In the genomic region with DNA sequence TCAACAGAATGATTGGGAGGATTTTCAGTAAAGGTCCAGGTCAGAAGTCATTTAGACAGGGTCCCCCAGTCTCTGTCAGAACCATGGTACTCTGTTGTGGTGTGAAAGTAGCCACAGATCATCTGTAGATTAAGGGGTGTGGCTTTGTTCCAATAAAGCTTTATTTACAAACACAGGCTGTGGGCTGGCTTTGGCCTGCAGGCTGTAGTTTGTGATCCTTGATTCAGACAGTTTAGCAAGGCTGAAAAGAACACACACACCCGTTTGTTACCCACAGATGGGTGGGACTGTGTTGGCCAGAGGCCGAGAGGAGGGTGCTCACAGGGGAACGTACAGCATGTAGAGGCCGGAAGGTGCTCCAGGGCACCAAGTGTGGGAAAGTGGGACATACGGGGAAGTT, we compare ENCODE assay signal across 10 cellular contexts. TPM values are rescaled to one million over a fixed set of nuclear protein-coding genes. Genes with fewer than 3 reads are reported as not detected.
"Had no signal": no experiment of that assay in that cellular context is flagged by ENCODE, and none has a peak within 500 bp of the region (broad histone marks: within the 10 kb centered on the region; RNA-seq: fewer than 3 reads in every experiment).

No MANE protein-coding gene starts in this region.

RNA-seq across cellular contexts. Expression of gene FAM90A1, which starts 3.6 kb away (rescaled TPM):
- total RNA-seq: dermis microvascular lymphatic vessel endothelial cell, endothelial cell of umbilical vein, fibroblast of villous mesenchyme, gastroesophageal sphincter, hepatocyte, left lobe of liver, liver, mammary epithelial cell, mononuclear cell had no signal
- polyA plus RNA-seq: hepatocyte; liver; mammary epithelial cell; naive thymus-derived CD4-positive, alpha-beta T cell had no signal
